In genomic region chr1:108897865-108898720, GRCh38 we compare ENCODE assay signal across 8 cellular contexts. TPM values are rescaled to one million over a fixed set of nuclear protein-coding genes. Genes with fewer than 3 reads are reported as not detected.
DNase-seq lines count a peak whose midpoint lies in the region; ATAC-seq, FAIRE-seq and TF ChIP-seq lines count a peak whose summit lies in the region.

No MANE protein-coding gene starts in this region.

- no peaks in the 10 kb centered on the region for H3K9me3 Mint-ChIP-seq in naive B cell

- no peaks in the 10 kb centered on the region for H3K4me1 Mint-ChIP-seq in naive B cell

- peak; percentile 74 for TF ChIP-seq CTCF in epithelial cell of proximal tubule (conservative IDR thresholded peaks at IDR 0.05; ENCODE audit: low read depth, low read length)

- H3K27ac Mint-ChIP-seq in naive B cell = peak overlapping the region in 1 of 6 donors; percentile 13

- DNase-seq in D341Med (ENCODE audit: low spot score) (peak; percentile 34), GM19239 (ENCODE audit: insufficient read length, low spot score) (peak; percentile 4), NCI-H1105 (lab: John Stamatoyannopoulos, UW) (peak; percentile 56), SW480 (ENCODE audit: low spot score) (peak; percentile 67), epithelial cell of proximal tubule (ENCODE audit: low read depth) (no peak), naive B cell (peak; percentile 51)
- no peak for DNase-seq in effector CD8-positive, alpha-beta T cell (lab: John Stamatoyannopoulos, UW)
- no peak for DNase-seq in activated CD8-positive, alpha-beta memory T cell treated with anti-CD3 and anti-CD28 coated beads, Interleukin-2, amount 50 U/mL, for 4 hours

- peak; percentile 71 to 75 for ATAC-seq in naive B cell (ENCODE audit: low read depth in 2 of 2)

- no peak overlapping the region for H3K4me3 Mint-ChIP-seq in naive B cell

- FAIRE-seq in GM19239 (lab: Jason Lieb, UNC) = peak; percentile 65

- H3K4me3 ChIP-seq in epithelial cell of proximal tubule (ENCODE audit: low read depth, low read length) = no peak overlapping the region

- H3K27me3 Mint-ChIP-seq in naive B cell = no peaks in the 10 kb centered on the region

- H3K36me3 Mint-ChIP-seq in naive B cell = no peaks in the 10 kb centered on the region

RNA-seq across cellular contexts. Expression of gene GPSM2, which starts 21.3 kb away (rescaled TPM):
- 35.2 and 49.9 TPM in 2 replicates for total RNA-seq in epithelial cell of proximal tubule
- 1 to 10 TPM; 1.2 to 5.1 (median 3.6) TPM for polyA plus RNA-seq in naive B cell (ENCODE audit: low read depth in 6 of 6)

RNA-seq across cellular contexts. Expression of gene AKNAD1, which starts 41.2 kb away (rescaled TPM):
- total RNA-seq in epithelial cell of proximal tubule = not detected in 2 replicates
- not detected for polyA plus RNA-seq in naive B cell (ENCODE audit: low read depth in 6 of 6)

Comparison
In these comparisons a context has a peak if more than half of its experiments do, and no peak if none do; other contexts are left out.
1. DNase-seq: peak in D341Med (single experiment), GM19239 (single experiment), NCI-H1105 (single experiment), SW480 (single experiment) and naive B cell (single experiment); none in epithelial cell of proximal tubule (single experiment), effector CD8-positive, alpha-beta T cell (single experiment) and activated CD8-positive, alpha-beta memory T cell treated with anti-CD3 and anti-CD28 coated beads, Interleukin-2, amount 50 U/mL, for 4 hours (single experiment).